20 cellular contexts compared by ENCODE assay signal in the genomic region with DNA sequence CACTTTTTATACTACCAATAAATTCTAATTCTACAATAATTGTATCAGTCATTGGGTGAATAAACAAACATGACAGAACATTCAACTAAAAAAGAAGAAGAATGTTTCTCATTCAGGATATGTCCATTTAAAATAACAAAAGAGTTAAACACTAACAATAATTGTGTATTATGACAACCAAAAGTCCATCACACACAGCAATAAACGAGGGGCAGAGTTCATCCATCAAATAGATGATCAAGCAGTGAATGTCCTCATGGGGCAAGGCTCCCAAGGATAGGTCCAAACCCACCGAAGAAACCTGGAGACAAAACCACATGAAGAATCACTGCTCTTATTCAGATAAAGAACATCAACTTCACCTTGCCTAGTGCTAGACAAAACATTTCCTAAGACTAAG.
"Had no signal": no experiment of that assay in that cellular context is flagged by ENCODE, and none has a peak within 500 bp of the region (broad histone marks: within the 10 kb centered on the region; RNA-seq: fewer than 3 reads in every experiment).

No MANE protein-coding gene starts in this region.

- H3K27me3 ChIP-seq: brain microvascular endothelial cell, transverse colon had no signal

- H3K36me3 ChIP-seq: brain microvascular endothelial cell, transverse colon had no signal

- ATAC-seq: activated CD4-positive, CD25-positive, alpha-beta regulatory T cell treated with anti-CD3 and anti-CD28 coated beads, Interleukin-2, amount 50 U/mL, for 24 hours; activated CD8-positive, alpha-beta T cell treated with anti-CD3 and anti-CD28 coated beads, Interleukin-2, amount 10 ng/mL, durations not matched to agents 7 days and 5 days; esophagus mucosa; left lobe of liver; T-cell had no signal

- H3K9me3 ChIP-seq: transverse colon had no signal

- H3K4me3 ChIP-seq: coronary artery, lung, transverse colon had no signal

- H3K27ac ChIP-seq: brain microvascular endothelial cell, coronary artery, transverse colon had no signal

- DNase-seq: activated CD4-positive, alpha-beta T cell treated with anti-CD3 and anti-CD28 coated beads, Interleukin-2, amount 10 ng/mL, durations not matched to agents 7 days and 5 days; activated CD8-positive, alpha-beta T cell treated with anti-CD3 and anti-CD28 coated beads, Interleukin-2, amount 10 ng/mL, durations not matched to agents 7 days and 5 days; activated naive CD4-positive, alpha-beta T cell treated with Interleukin-2 at 50 U/mL for 16 hours; activated T-cell treated with anti-CD3 and anti-CD28 coated beads, Interleukin-2, amount 50 U/mL, for 24 hours; anterior cingulate cortex; brain microvascular endothelial cell; islet precursor cell; nephron progenitor cell; nucleus accumbens; retina; stimulated activated CD4-positive, alpha-beta T cell treated with anti-CD3 and anti-CD28 coated beads, Interleukin-12 subunit alpha, Interleukin-12 subunit beta, amount 100 ng/mL, for 4 hours; stimulated activated CD4-positive, alpha-beta T cell treated with anti-CD3 and anti-CD28 coated beads, Interleukin-2, amount 100 ng/mL, for 24 hours; T-cell; T-helper 9 cell; transverse colon had no signal
